8 cellular contexts compared by ENCODE assay signal in genomic region chr11:105035262-105035620, GRCh38. TPM values are rescaled to one million over a fixed set of nuclear protein-coding genes. Genes with fewer than 3 reads are reported as not detected.
DNase-seq lines count a peak whose midpoint lies in the region; ATAC-seq and TF ChIP-seq lines count a peak whose summit lies in the region.

No MANE protein-coding gene starts in this region.

- H3K27ac Mint-ChIP-seq in activated naive CD8-positive, alpha-beta T cell treated with anti-CD3 and anti-CD28 coated beads, Interleukin-2, amount 10 ng/mL, durations not matched to agents 7 days and 5 days = peak overlapping the region; percentile 97
- peak overlapping the region; percentile 90 to 91 for H3K27ac Mint-ChIP-seq in natural killer cell treated with Interleukin-12 subunit alpha and Interleukin-12 subunit beta and Interleukin-15 and Interleukin-18, amount 100 ng/mL, for 72 hours

- H3K27me3 Mint-ChIP-seq in activated naive CD8-positive, alpha-beta T cell treated with anti-CD3 and anti-CD28 coated beads, Interleukin-2, amount 10 ng/mL, durations not matched to agents 7 days and 5 days = no peaks in the 10 kb centered on the region
- no peaks in the 10 kb centered on the region for H3K27me3 Mint-ChIP-seq in natural killer cell treated with Interleukin-12 subunit alpha and Interleukin-12 subunit beta and Interleukin-15 and Interleukin-18, amount 100 ng/mL, for 72 hours

- H3K27me3 ChIP-seq in H7 (ENCODE audit: control insufficient read depth, insufficient read depth, low read length) = no peaks in the 10 kb centered on the region

- peaks cover 31% of the 10 kb centered on the region for H3K4me1 Mint-ChIP-seq in activated naive CD8-positive, alpha-beta T cell treated with anti-CD3 and anti-CD28 coated beads, Interleukin-2, amount 10 ng/mL, durations not matched to agents 7 days and 5 days
- peaks cover 32 to 42% of the 10 kb centered on the region in 2 donors for H3K4me1 Mint-ChIP-seq in natural killer cell treated with Interleukin-12 subunit alpha and Interleukin-12 subunit beta and Interleukin-15 and Interleukin-18, amount 100 ng/mL, for 72 hours (ENCODE audit: low read depth in 2 of 2)

- H3K9me3 Mint-ChIP-seq in activated naive CD8-positive, alpha-beta T cell treated with anti-CD3 and anti-CD28 coated beads, Interleukin-2, amount 10 ng/mL, durations not matched to agents 7 days and 5 days = no peaks in the 10 kb centered on the region
- H3K9me3 Mint-ChIP-seq in natural killer cell treated with Interleukin-12 subunit alpha and Interleukin-12 subunit beta and Interleukin-15 and Interleukin-18, amount 100 ng/mL, for 72 hours = no peaks in the 10 kb centered on the region

- no peak for DNase-seq in activated naive CD8-positive, alpha-beta T cell treated with anti-CD3 and anti-CD28 coated beads, Interleukin-2, amount 10 ng/mL, durations not matched to agents 7 days and 5 days
- DNase-seq in natural killer cell treated with Interleukin-12 subunit alpha and Interleukin-12 subunit beta and Interleukin-15 and Interleukin-18, amount 100 ng/mL, for 72 hours (ENCODE audit: low spot score) = no peak
- no peak for DNase-seq in HEK293T (ENCODE audit: extremely low spot score)
- DNase-seq in G401 (ENCODE audit: low spot score) = no peak
- no peak for DNase-seq in H7
- no peak for DNase-seq in foreskin melanocyte

- H3K4me3 ChIP-seq in H7 (ENCODE audit: insufficient read depth, low read depth, low read length) = no peak overlapping the region

- ATAC-seq in GM18520 (IDR thresholded peaks at IDR 0.05; ENCODE audit: unreplicated experiment) (peak; percentile 3), HG02642 (IDR thresholded peaks at IDR 0.05; ENCODE audit: poor library complexity, unreplicated experiment) (peak; percentile 19)
- peak; percentile 20 for ATAC-seq in activated naive CD8-positive, alpha-beta T cell treated with anti-CD3 and anti-CD28 coated beads, Interleukin-2, amount 10 ng/mL, durations not matched to agents 7 days and 5 days (ENCODE audit: low read depth)
- peak; percentile 18 to 62 for ATAC-seq in natural killer cell treated with Interleukin-12 subunit alpha and Interleukin-12 subunit beta and Interleukin-15 and Interleukin-18, amount 100 ng/mL, for 72 hours

- in situ Hi-C loops in G401 (cut with HindIII; ENCODE audit: low sequenced_read_pairs) = no loop called here

- no peaks in the 10 kb centered on the region for H3K36me3 ChIP-seq in H7 (replicated peaks; ENCODE audit: control insufficient read depth, insufficient read depth, low read length)

- POLR2A ChIA-PET in activated naive CD8-positive, alpha-beta T cell treated with anti-CD3 and anti-CD28 coated beads, Interleukin-2, amount 10 ng/mL, durations not matched to agents 7 days and 5 days (lab: Charles Lee) = interaction anchor here (0.6 to 0.8 kb wide), 4 partner anchors 8 to 84 kb away, joined by 3 read pairs; no protein-coding TSS in a partner anchor
- POLR2A ChIA-PET in HEK293T (lab: Yijun Ruan, JAX) = no interaction called here

- peaks cover 49% of the 10 kb centered on the region for H3K36me3 Mint-ChIP-seq in activated naive CD8-positive, alpha-beta T cell treated with anti-CD3 and anti-CD28 coated beads, Interleukin-2, amount 10 ng/mL, durations not matched to agents 7 days and 5 days
- peaks cover 27% of the 10 kb centered on the region for H3K36me3 Mint-ChIP-seq in natural killer cell treated with Interleukin-12 subunit alpha and Interleukin-12 subunit beta and Interleukin-15 and Interleukin-18, amount 100 ng/mL, for 72 hours

- H3K4me3 Mint-ChIP-seq in activated naive CD8-positive, alpha-beta T cell treated with anti-CD3 and anti-CD28 coated beads, Interleukin-2, amount 10 ng/mL, durations not matched to agents 7 days and 5 days = peak overlapping the region; percentile 98
- peak overlapping the region; percentile 92 for H3K4me3 Mint-ChIP-seq in natural killer cell treated with Interleukin-12 subunit alpha and Interleukin-12 subunit beta and Interleukin-15 and Interleukin-18, amount 100 ng/mL, for 72 hours

- CTCF ChIA-PET in HEK293T (lab: Yijun Ruan, JAX) = no interaction called here

TF ChIP-seq in HEK293T, 16 proteins besides CTCF, POLR2A, EP300 and RAD21:
- TF ChIP-seq LEF1 (IDR thresholded peaks at IDR 0.05; ENCODE audit: borderline replicate concordance) = no peak
- no peak for TF ChIP-seq CTBP1 (IDR thresholded peaks at IDR 0.05; ENCODE audit: borderline replicate concordance)
- TF ChIP-seq SP1 (IDR thresholded peaks at IDR 0.05) = no peak
- no peak for TF ChIP-seq ARNT (IDR thresholded peaks at IDR 0.05)
- no peak for TF ChIP-seq FOXM1 (IDR thresholded peaks at IDR 0.05; ENCODE audit: borderline replicate concordance)
- TF ChIP-seq NFRKB (IDR thresholded peaks at IDR 0.05) = no peak
- no peak for TF ChIP-seq SUZ12 (IDR thresholded peaks at IDR 0.05)
- no peak for TF ChIP-seq BHLHE40 (IDR thresholded peaks at IDR 0.05; ENCODE audit: borderline replicate concordance)
- no peak for TF ChIP-seq FOXA1 (IDR thresholded peaks at IDR 0.05)

RNA-seq across cellular contexts. Expression of gene CASP1, which starts 0.3 kb away (rescaled TPM):
- 10 to 100 TPM; 93.6 to 98.6 TPM for total RNA-seq in activated naive CD8-positive, alpha-beta T cell treated with anti-CD3 and anti-CD28 coated beads, Interleukin-2, amount 10 ng/mL, durations not matched to agents 7 days and 5 days
- total RNA-seq in natural killer cell treated with Interleukin-12 subunit alpha and Interleukin-12 subunit beta and Interleukin-15 and Interleukin-18, amount 100 ng/mL, for 72 hours = 10 to 100 TPM; 43.8 to 84.8 TPM
- not detected in 2 replicates for total RNA-seq in G401 (2014; rRNA removed; shearing (Covaris generic))
- not detected in 2 replicates for total RNA-seq in H7 (2014; rRNA removed; shearing (Covaris generic))

RNA-seq across cellular contexts. Expression of gene CARD16, which starts 9.9 kb away (rescaled TPM):
- total RNA-seq in activated naive CD8-positive, alpha-beta T cell treated with anti-CD3 and anti-CD28 coated beads, Interleukin-2, amount 10 ng/mL, durations not matched to agents 7 days and 5 days = 10 to 100 TPM; 72.5 to 83.7 TPM
- 10 to 100 TPM; 17.1 to 58.3 TPM for total RNA-seq in natural killer cell treated with Interleukin-12 subunit alpha and Interleukin-12 subunit beta and Interleukin-15 and Interleukin-18, amount 100 ng/mL, for 72 hours
- not detected in 2 replicates for total RNA-seq in G401 (2014; rRNA removed; shearing (Covaris generic))
- not detected in 2 replicates for total RNA-seq in H7 (2014; rRNA removed; shearing (Covaris generic))

RNA-seq across cellular contexts. Expression of gene CASP5, which starts 12.3 kb away (rescaled TPM):
- total RNA-seq in activated naive CD8-positive, alpha-beta T cell treated with anti-CD3 and anti-CD28 coated beads, Interleukin-2, amount 10 ng/mL, durations not matched to agents 7 days and 5 days = not detected
- total RNA-seq in natural killer cell treated with Interleukin-12 subunit alpha and Interleukin-12 subunit beta and Interleukin-15 and Interleukin-18, amount 100 ng/mL, for 72 hours = under 1 TPM in 1 of 2 donors, not detected in 1; 0.33 TPM
- not detected in 2 replicates for total RNA-seq in G401 (2014; rRNA removed; shearing (Covaris generic))
- not detected in 2 replicates for total RNA-seq in H7 (2014; rRNA removed; shearing (Covaris generic))

Comparison
In these comparisons a context has a peak if more than half of its experiments do, and no peak if none do; other contexts are left out.
1. RNA of gene CASP1, which starts 0.3 kb away (total RNA-seq): 93.6 to 98.6 TPM in activated naive CD8-positive, alpha-beta T cell treated with anti-CD3 and anti-CD28 coated beads, Interleukin-2, amount 10 ng/mL, durations not matched to agents 7 days and 5 days and 43.8 to 84.8 TPM in natural killer cell treated with Interleukin-12 subunit alpha and Interleukin-12 subunit beta and Interleukin-15 and Interleukin-18, amount 100 ng/mL, for 72 hours; not detected in G401 and not detected in H7; every median in the first group is over 10 times any median in the second.
2. RNA of gene CARD16, which starts 9.9 kb away (total RNA-seq): 72.5 to 83.7 TPM in activated naive CD8-positive, alpha-beta T cell treated with anti-CD3 and anti-CD28 coated beads, Interleukin-2, amount 10 ng/mL, durations not matched to agents 7 days and 5 days and 17.1 to 58.3 TPM in natural killer cell treated with Interleukin-12 subunit alpha and Interleukin-12 subunit beta and Interleukin-15 and Interleukin-18, amount 100 ng/mL, for 72 hours; not detected in G401 and not detected in H7; every median in the first group is over 10 times any median in the second.
3. Peak in every context shown above with its lines, with median percentiles within 50 percentile points of each other: ATAC-seq.